Comparison of ENCODE assay signal across 1 cellular context in the genomic region with DNA sequence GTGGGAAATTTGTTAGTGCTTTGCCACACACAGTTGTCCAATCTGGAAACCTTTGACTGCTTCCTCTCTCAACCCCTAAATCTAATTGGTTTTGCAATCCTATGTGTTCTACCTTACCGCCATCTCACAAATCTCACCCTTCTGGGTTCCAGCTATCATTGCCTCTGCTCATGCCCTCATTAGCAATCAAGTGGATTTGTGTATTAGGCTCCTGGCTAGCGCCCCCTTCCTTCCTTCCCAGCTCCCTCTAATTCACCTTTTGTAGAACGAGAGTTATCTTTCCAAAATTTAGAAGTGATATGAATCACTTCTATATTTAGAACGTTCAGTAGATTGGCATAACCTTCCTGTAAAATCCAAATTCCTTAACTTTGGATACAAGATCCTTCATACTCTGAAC.
TF ChIP-seq lines count a peak whose summit lies in the region.

No MANE protein-coding gene starts in this region.

TF ChIP-seq in WTC11, 78 proteins besides CTCF, POLR2A, EP300 and RAD21:
- no peak for TF ChIP-seq NR1H2 (CRISPR knock-in tag; IDR thresholded peaks at IDR 0.05)
TF ChIP-seq in WTC11: peak in this region for 0.
